39 cellular contexts compared by ENCODE assay signal in the genomic region with DNA sequence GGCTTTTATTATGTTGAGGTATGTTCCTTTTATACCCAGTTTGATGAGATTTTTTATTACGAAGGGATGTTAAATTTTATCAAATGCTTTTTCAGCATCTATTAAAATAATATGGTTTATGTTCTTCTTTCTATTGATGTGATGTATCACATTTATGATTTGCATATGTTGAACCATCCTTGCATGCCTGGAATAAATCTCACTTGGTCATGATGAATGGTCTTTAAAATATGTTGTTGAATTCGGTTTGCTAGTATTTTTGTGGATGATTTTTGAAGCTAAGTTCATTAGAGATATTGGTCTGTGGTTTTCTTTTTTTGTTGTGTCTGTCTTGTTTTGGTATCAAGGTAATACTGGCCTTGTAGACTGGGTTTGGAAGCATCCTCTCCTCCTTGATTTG. TPM values are rescaled to one million over a fixed set of nuclear protein-coding genes. Genes with fewer than 3 reads are reported as not detected.
"Had no signal": no experiment of that assay in that cellular context is flagged by ENCODE, and none has a peak within 500 bp of the region (broad histone marks: within the 10 kb centered on the region; RNA-seq: fewer than 3 reads in every experiment).

No MANE protein-coding gene starts in this region.

- H3K27me3 ChIP-seq: adrenal gland, ascending aorta, colonic mucosa had no signal

- FAIRE-seq: bronchial epithelial cell, TTC549 had no signal

- H3K9me3 ChIP-seq: colonic mucosa had no signal

- ATAC-seq: activated naive CD4-positive, alpha-beta T cell treated with anti-CD3 and anti-CD28 coated beads, Interleukin-2, amount 50 U/mL, for 72 hours; activated T-cell treated with anti-CD3 and anti-CD28 coated beads, Interleukin-2, amount 50 U/mL, for 4 hours; activated T-cell treated with anti-CD3 and anti-CD28 coated beads, Interleukin-2, amount 50 U/mL, for 72 hours; activated T-helper 17 cell treated with anti-CD3 and anti-CD28 coated beads, Interleukin-2, amount 50 U/mL, for 72 hours had no signal

- H3K4me1 ChIP-seq: adrenal gland, ascending aorta, colonic mucosa had no signal

- H3K36me3 ChIP-seq: adrenal gland, ascending aorta, cardiac muscle cell, colonic mucosa had no signal

- DNase-seq: activated B cell treated with CpG ODN at 0.5 μM for 24 hours; activated CD4-positive, alpha-beta memory T cell treated with anti-CD3 and anti-CD28 coated beads, Interleukin-2, amount 10 ng/mL, durations not matched to agents 7 days and 5 days; activated CD4-positive, alpha-beta T cell treated with anti-CD3 and anti-CD28 coated beads for 4 hours; activated CD4-positive, alpha-beta T cell treated with anti-CD3 and anti-CD28 coated beads, Interleukin-2, amount 50 U/mL, for 1 hour; activated CD4-positive, alpha-beta T cell treated with anti-CD3 and anti-CD28 coated beads, Interleukin-2, amount 50 U/mL, for 4 hours; activated CD4-positive, CD25-positive, alpha-beta regulatory T cell treated with anti-CD3 and anti-CD28 coated beads, Interleukin-2, amount 50 U/mL, for 72 hours; activated CD8-positive, alpha-beta memory T cell treated with anti-CD3 and anti-CD28 coated beads, Interleukin-2, amount 50 U/mL, for 4 hours; activated effector memory CD4-positive, alpha-beta T cell treated with anti-CD3 and anti-CD28 coated beads, Interleukin-2, amount 50 U/mL, for 16 hours; activated gamma-delta T cell treated with Interleukin-2 at 50 U/mL for 16 hours; activated naive CD4-positive, alpha-beta T cell; activated naive CD4-positive, alpha-beta T cell treated with anti-CD3 and anti-CD28 coated beads for 36 hours; activated naive CD4-positive, alpha-beta T cell treated with anti-CD3 and anti-CD28 coated beads, Interleukin-2, amount 50 U/mL, for 16 hours; activated naive CD8-positive, alpha-beta T cell treated with anti-CD3 and anti-CD28 coated beads for 36 hours; activated T-cell treated with anti-CD3 and anti-CD28 coated beads for 4 hours; activated T-cell treated with anti-CD3 and anti-CD28 coated beads, Interleukin-2, amount 50 U/mL, for 1 hour; activated T-cell treated with anti-CD3 and anti-CD28 coated beads, Interleukin-2, amount 50 U/mL, for 4 hours; activated T-cell treated with anti-CD3 and anti-CD28 coated beads, Interleukin-2, amount 50 U/mL, for 72 hours; adrenal gland; amygdala; anterior cingulate cortex; caudate nucleus; cerebellar nuclear complex; colonic mucosa; T-helper 1 cell; T-helper 2 cell; T-helper 9 cell had no signal

- H3K4me1 Mint-ChIP-seq: activated B cell treated with CpG ODN at 0.5 μM for 24 hours; activated CD4-positive, alpha-beta memory T cell treated with anti-CD3 and anti-CD28 coated beads, Interleukin-2, amount 10 ng/mL, durations not matched to agents 7 days and 5 days; activated naive CD8-positive, alpha-beta T cell treated with anti-CD3 and anti-CD28 coated beads for 36 hours; activated T-helper 17 cell treated with anti-CD3 and anti-CD28 coated beads, Interleukin-2, amount 50 U/mL, for 72 hours; brain; central memory CD8-positive, alpha-beta T cell had no signal

- H3K36me3 Mint-ChIP-seq: brain had no signal

- H3K4me3 Mint-ChIP-seq: activated B cell treated with CpG ODN at 0.5 μM for 24 hours; activated CD4-positive, alpha-beta memory T cell treated with anti-CD3 and anti-CD28 coated beads, Interleukin-2, amount 10 ng/mL, durations not matched to agents 7 days and 5 days; activated naive CD4-positive, alpha-beta T cell treated with anti-CD3 and anti-CD28 coated beads for 36 hours; activated naive CD8-positive, alpha-beta T cell treated with anti-CD3 and anti-CD28 coated beads for 36 hours; activated T-cell treated with anti-CD3 and anti-CD28 coated beads, Interleukin-2, amount 50 U/mL, for 4 hours; activated T-cell treated with anti-CD3 and anti-CD28 coated beads, Interleukin-2, amount 50 U/mL, for 72 hours; activated T-helper 1 cell treated with anti-CD3 and anti-CD28 coated beads, Interleukin-12 subunit alpha, Interleukin-12 subunit beta, Interleukin-2, Interleukin-4 antibody, amounts not matched to agents 30 ng/mL and 10 ng/mL and 1 ng/mL, durations not matched to agents 14 hours and 24 hours and 36 hours; activated T-helper 17 cell treated with anti-CD3 and anti-CD28 coated beads, Interleukin-2, amount 50 U/mL, for 72 hours; brain; central memory CD8-positive, alpha-beta T cell; T-helper 1 cell treated with Interleukin-12 subunit alpha and Interleukin-12 subunit beta and Interleukin-4 antibody, amounts not matched to agents 30 μg/mL and 1 μg/mL, for 36 hours; T-helper 2 cell treated with Interferon-gamma antibody and Interleukin-4, amounts not matched to agents 5 μg/mL and 100 μg/mL, for 36 hours had no signal

- H3K4me3 ChIP-seq: adrenal gland, ascending aorta, cardiac muscle cell, colonic mucosa had no signal

- H3K27ac Mint-ChIP-seq: activated B cell treated with CpG ODN at 0.5 μM for 24 hours; activated CD4-positive, alpha-beta memory T cell treated with anti-CD3 and anti-CD28 coated beads, Interleukin-2, amount 10 ng/mL, durations not matched to agents 7 days and 5 days; activated naive CD4-positive, alpha-beta T cell treated with anti-CD3 and anti-CD28 coated beads for 36 hours; activated naive CD4-positive, alpha-beta T cell treated with anti-CD3 and anti-CD28 coated beads, Interleukin-2, amount 50 U/mL, for 72 hours; activated naive CD8-positive, alpha-beta T cell treated with anti-CD3 and anti-CD28 coated beads for 36 hours; activated T-cell treated with anti-CD3 and anti-CD28 coated beads, Interleukin-2, amount 50 U/mL, for 72 hours; activated T-helper 1 cell treated with anti-CD3 and anti-CD28 coated beads, Interleukin-12 subunit alpha, Interleukin-12 subunit beta, Interleukin-2, Interleukin-4 antibody, amounts not matched to agents 30 ng/mL and 10 ng/mL and 1 ng/mL, durations not matched to agents 14 hours and 24 hours and 36 hours; activated T-helper 17 cell treated with anti-CD3 and anti-CD28 coated beads, Interleukin-2, amount 50 U/mL, for 72 hours; brain; T-helper 1 cell treated with Interleukin-12 subunit alpha and Interleukin-12 subunit beta and Interleukin-4 antibody, amounts not matched to agents 30 μg/mL and 1 μg/mL, for 36 hours; T-helper 2 cell treated with Interferon-gamma antibody and Interleukin-4, amounts not matched to agents 5 μg/mL and 100 μg/mL, for 36 hours had no signal

- H3K27ac ChIP-seq: adrenal gland, ascending aorta, cardiac muscle cell, colonic mucosa, VCaP had no signal

RNA-seq across cellular contexts. Expression of gene GPR88, which starts 14.1 kb away (rescaled TPM):
- total RNA-seq: activated B cell treated with CpG ODN at 0.5 μM for 24 hours; activated CD4-positive, alpha-beta memory T cell treated with anti-CD3 and anti-CD28 coated beads, Interleukin-2, amount 10 ng/mL, durations not matched to agents 7 days and 5 days; activated naive CD4-positive, alpha-beta T cell treated with anti-CD3 and anti-CD28 coated beads for 36 hours; activated naive CD4-positive, alpha-beta T cell treated with anti-CD3 and anti-CD28 coated beads, Interleukin-2, amount 50 U/mL, for 72 hours; activated T-cell treated with anti-CD3 and anti-CD28 coated beads, Interleukin-2, amount 50 U/mL, for 4 hours; activated T-cell treated with anti-CD3 and anti-CD28 coated beads, Interleukin-2, amount 50 U/mL, for 72 hours; ascending aorta; bronchial epithelial cell; chondrocyte had no signal
